8 cellular contexts compared by ENCODE assay signal in the genomic region with DNA sequence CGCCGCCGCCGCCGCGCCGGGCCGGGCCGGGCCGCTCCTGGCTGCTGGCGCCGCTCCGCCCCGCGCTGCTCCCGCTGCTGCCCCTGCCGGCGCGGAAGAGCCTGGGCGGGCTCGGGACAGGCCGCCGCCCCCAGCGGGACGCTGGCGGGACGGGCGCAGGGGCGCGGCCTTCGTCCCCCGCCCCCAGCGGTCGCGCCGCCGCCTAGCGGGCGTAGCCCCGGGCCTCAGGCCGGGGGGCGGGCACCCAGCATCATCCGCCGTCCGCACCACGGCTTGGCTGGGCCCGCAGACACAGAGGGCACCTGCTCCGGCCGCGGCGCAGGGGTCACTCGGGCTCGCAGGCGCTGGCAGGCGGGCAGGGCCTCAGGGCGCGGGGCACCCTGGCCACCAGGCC. TPM values are rescaled to one million over a fixed set of nuclear protein-coding genes. Genes with fewer than 3 reads are reported as not detected.
A peak's percentile ranks its signal among the peaks of the same experiment; 100 is the strongest.
DNase-seq lines count a peak whose midpoint lies in the region; ATAC-seq and TF ChIP-seq lines count a peak whose summit lies in the region.

A gene (minus strand): TSS at position 107 of the 394 bp plus-strand sequence. CDS start 218 bp downstream, outside the sequence.

- no peaks in the 10 kb centered on the region; the same call in 1 of the 2 replicates for H3F3A ChIP-seq in OCI-LY1 (ENCODE audit: insufficient read depth, low read length)

- peaks cover 39% of the 10 kb centered on the region for H3K4me1 Mint-ChIP-seq in activated T-cell treated with anti-CD3 and anti-CD28 coated beads, Interleukin-2, amount 50 U/mL, for 4 hours (ENCODE audit: low read depth)

- H3K4me1 ChIP-seq in OCI-LY1 (ENCODE audit: insufficient read depth, low read length, severe bottlenecking): peaks cover 41% of the 10 kb centered on the region
- peaks cover 20 to 46% (median 38%) of the 10 kb centered on the region in 4 donors for H3K4me1 ChIP-seq in esophagus muscularis mucosa
- H3K4me1 ChIP-seq in muscle layer of duodenum (ENCODE audit: control insufficient read depth in 1 of 2, insufficient read depth in 2 of 2, low read length in 2 of 2): peaks cover 4 to 22% of the 10 kb centered on the region in 2 donors

- peaks cover 2% of the 10 kb centered on the region for H3K36me3 Mint-ChIP-seq in activated T-cell treated with anti-CD3 and anti-CD28 coated beads, Interleukin-2, amount 50 U/mL, for 4 hours (ENCODE audit: insufficient read depth)

- peak within 1 kb of the TSS; percentile 86 for H3K9ac ChIP-seq in OCI-LY1 (ENCODE audit: low read length)

- H3K27me3 ChIP-seq in OCI-LY1 (ENCODE audit: insufficient read depth, low read length): no peaks in the 10 kb centered on the region
- no peaks in the 10 kb centered on the region for H3K27me3 ChIP-seq in esophagus muscularis mucosa
- no peaks in the 10 kb centered on the region for H3K27me3 ChIP-seq in muscle layer of duodenum (ENCODE audit: low read depth, low read length)

- peak within 1 kb of the TSS; percentile 97 for H3K4me3 Mint-ChIP-seq in activated T-cell treated with anti-CD3 and anti-CD28 coated beads, Interleukin-2, amount 50 U/mL, for 4 hours

- no peaks in the 10 kb centered on the region for H4K20me1 ChIP-seq in OCI-LY1 (ENCODE audit: insufficient read depth, low read length)

- H3K9me3 Mint-ChIP-seq in activated T-cell treated with anti-CD3 and anti-CD28 coated beads, Interleukin-2, amount 50 U/mL, for 4 hours: no peaks in the 10 kb centered on the region

- ATAC-seq in GM18909 (IDR thresholded peaks at IDR 0.05; ENCODE audit: poor library complexity, unreplicated experiment) (peak; percentile 80), HG03135 (IDR thresholded peaks at IDR 0.05; ENCODE audit: unreplicated experiment) (peak; percentile 72)
- ATAC-seq in activated T-cell treated with anti-CD3 and anti-CD28 coated beads, Interleukin-2, amount 50 U/mL, for 4 hours: peak; percentile 97 to 98

- TF ChIP-seq POLR2A in esophagus muscularis mucosa (IDR thresholded peaks at IDR 0.05; ENCODE audit: low read depth): no peak

- no peak within 1 kb of the TSS for H2AFZ ChIP-seq in OCI-LY1 (ENCODE audit: low read length)

- H3K9me3 ChIP-seq in OCI-LY1 (ENCODE audit: low read length) (no peaks in the 10 kb centered on the region), esophagus muscularis mucosa (no peaks in the 10 kb centered on the region), muscle layer of duodenum (ENCODE audit: control insufficient read depth in 1 of 2, low read length in 2 of 2) (no peaks in the 10 kb centered on the region)

- H3K4me3 ChIP-seq in OCI-LY1 (ENCODE audit: low read depth, low read length, poor library complexity, severe bottlenecking) (peak within 1 kb of the TSS; percentile 91), esophagus muscularis mucosa (peak within 1 kb of the TSS; percentile 74 to 98 (median 83)), muscle layer of duodenum (ENCODE audit: low read depth in 1 of 2, low read length in 2 of 2) (peak within 1 kb of the TSS; percentile 70 to 87)

- H3K27me3 Mint-ChIP-seq in activated T-cell treated with anti-CD3 and anti-CD28 coated beads, Interleukin-2, amount 50 U/mL, for 4 hours (ENCODE audit: low read depth): no peaks in the 10 kb centered on the region

- DNase-seq in C1 segment of cervical spinal cord (lab: John Stamatoyannopoulos, UW) (peak in 10 of 14 donors; percentile 30 to 83 (median 46)), esophagus muscularis mucosa (ENCODE audit: extremely low spot score) (no peak)
- peak; percentile 48 for DNase-seq in activated T-cell treated with anti-CD3 and anti-CD28 coated beads, Interleukin-2, amount 50 U/mL, for 4 hours
- peak; percentile 35 to 46 for DNase-seq in stimulated activated CD8-positive, alpha-beta memory T cell treated with anti-CD3 and anti-CD28 coated beads, Interleukin-7, amount 100 ng/mL, for 48 hours (ENCODE audit: extremely low read depth in 1 of 2, low read depth in 1 of 2)

- no peak for TF ChIP-seq EP300 in esophagus muscularis mucosa (IDR thresholded peaks at IDR 0.05)

- H3K27ac ChIP-seq in OCI-LY1 (ENCODE audit: low read depth, low read length, poor library complexity, severe bottlenecking): peak within 1 kb of the TSS; percentile 90
- peak within 1 kb of the TSS; percentile 91 to 95 (median 94) for H3K27ac ChIP-seq in esophagus muscularis mucosa (replicated peaks in 1 of 4)
- peak within 1 kb of the TSS; percentile 59 for H3K27ac ChIP-seq in muscle layer of duodenum (ENCODE audit: low read length)

- H3K4me2 ChIP-seq in OCI-LY1 (ENCODE audit: low read length): peak within 1 kb of the TSS; percentile 85

- TF ChIP-seq CTCF in OCI-LY1 (IDR thresholded peaks at IDR 0.05; ENCODE audit: low read length): no peak; the same call in 1 of the 2 replicates
- peak; percentile 47 to 61 (median 60) for TF ChIP-seq CTCF in esophagus muscularis mucosa (IDR thresholded peaks at IDR 0.05)

- H3K36me3 ChIP-seq in OCI-LY1 (ENCODE audit: insufficient read depth, low read length) (peaks cover 19% of the 10 kb centered on the region; the same call in 1 of the 2 replicates), esophagus muscularis mucosa (peaks cover 0 to 8% (median 0%) of the 10 kb centered on the region in 4 donors), muscle layer of duodenum (ENCODE audit: control insufficient read depth in 1 of 2, insufficient read depth in 2 of 2, low read length in 2 of 2) (peaks cover 2 to 4% of the 10 kb centered on the region in 2 donors)

- WGBS in esophagus muscularis mucosa: 0% methylated on average over 6 of the region's 57 CpGs

- no peaks in the 10 kb centered on the region for H3K9me2 ChIP-seq in OCI-LY1 (ENCODE audit: low read depth, low read length)

- H3K79me2 ChIP-seq in OCI-LY1 (ENCODE audit: insufficient read depth, low read length): peaks cover 41% of the 10 kb centered on the region

- intact Hi-C loops in esophagus muscularis mucosa (cut with DNase I): loop anchor here (10.0 kb wide), 1 partner anchor 199 kb away; a partner anchor contains a TSS

RNA-seq across cellular contexts. Expression of the gene that starts here (rescaled TPM):
- total RNA-seq in activated T-cell treated with anti-CD3 and anti-CD28 coated beads, Interleukin-2, amount 50 U/mL, for 4 hours: 10 to 100 TPM; 36.3 to 44.6 (median 41.1) TPM
- 100 to 1,000 TPM; 150 to 205 (median 179) TPM for total RNA-seq in esophagus muscularis mucosa
